In the genomic region with DNA sequence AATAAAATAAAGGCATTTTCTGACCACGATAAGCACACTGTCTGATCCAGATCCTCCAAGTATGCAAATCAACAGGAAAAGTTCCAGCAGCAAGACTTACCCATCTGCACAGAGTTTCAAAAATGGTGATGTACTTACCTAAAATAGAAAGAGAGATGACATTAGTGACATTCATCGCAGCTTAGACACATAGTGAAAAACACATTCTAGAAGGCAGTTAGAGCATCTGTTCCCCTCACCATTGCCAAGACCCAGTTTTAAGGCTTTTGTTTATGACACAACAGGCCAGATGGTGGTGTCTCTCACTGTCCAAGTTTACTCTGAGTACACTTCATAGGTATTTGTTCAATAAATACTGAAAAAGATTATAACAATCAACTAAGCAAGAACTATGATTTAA, we compare ENCODE assay signal across 13 cellular contexts.
A peak's percentile ranks its signal among the peaks of the same experiment; 100 is the strongest.
DNase-seq lines count a peak whose midpoint lies in the region; ATAC-seq and TF ChIP-seq lines count a peak whose summit lies in the region.
"Had no signal": no experiment of that assay in that cellular context is flagged by ENCODE, and none has a peak within 500 bp of the region (broad histone marks: within the 10 kb centered on the region; RNA-seq: fewer than 3 reads in every experiment).

No MANE protein-coding gene starts in this region.

- no peaks in the 10 kb centered on the region for H3K27me3 Mint-ChIP-seq in CD4-positive, alpha-beta T cell

- H3K4me3 ChIP-seq in choroid plexus epithelial cell (ENCODE audit: low read depth, low read length) (no peak overlapping the region), thyroid gland (replicated peaks in 1 of 3) (no peak overlapping the region)
- H3K4me3 ChIP-seq: lower lobe of right lung had no signal

- TF ChIP-seq CTCF in choroid plexus epithelial cell (conservative IDR thresholded peaks at IDR 0.05; ENCODE audit: low read depth, low read length) (peak; percentile 16), thyroid gland (IDR thresholded peaks at IDR 0.05) (no peak)
- no peak for TF ChIP-seq CTCF in CD4-positive, alpha-beta T cell (IDR thresholded peaks at IDR 0.05)

- CTCF ChIA-PET in CD4-positive, alpha-beta T cell (lab: Charles Lee): no interaction called here

- intact Hi-C loops in thyroid gland (cut with DNase I): no loop called here
- intact Hi-C loops in CD4-positive, alpha-beta T cell (cut with DNase I, micrococcal nuclease): no loop called here

- H3K4me1 Mint-ChIP-seq in CD4-positive, alpha-beta T cell (ENCODE audit: low read depth): no peaks in the 10 kb centered on the region

- DNase-seq in G401 (ENCODE audit: low spot score) (peak; percentile 72), choroid plexus epithelial cell (ENCODE audit: low read depth) (peak; percentile 58), SKM-1 treated with dmso at 0.1 percent for 144 hours (lab: John Stamatoyannopoulos, UW; ENCODE audit: unreplicated experiment) (no peak), thyroid gland (no peak)
- DNase-seq in stimulated activated CD4-positive, alpha-beta T cell treated with anti-CD3 and anti-CD28 coated beads, Interleukin-2, amount 100 ng/mL, for 24 hours: no peak
- DNase-seq in CD4-positive, alpha-beta T cell: no peak
- DNase-seq: effector CD4-positive, alpha-beta T cell; lower lobe of right lung; NCI-H1417 had no signal

- H3K9me3 Mint-ChIP-seq in CD4-positive, alpha-beta T cell: no peaks in the 10 kb centered on the region

- H3K4me1 ChIP-seq in thyroid gland: no peaks in the 10 kb centered on the region
- H3K4me1 ChIP-seq: lower lobe of right lung had no signal

- no peak overlapping the region for H3K27ac ChIP-seq in thyroid gland
- H3K27ac ChIP-seq in CD4-positive, alpha-beta T cell (ENCODE audit: low read depth, low read length): no peak overlapping the region
- H3K27ac ChIP-seq: C4-2B, lower lobe of right lung had no signal

- no peaks in the 10 kb centered on the region for H3K36me3 Mint-ChIP-seq in CD4-positive, alpha-beta T cell (ENCODE audit: low read depth)

- ATAC-seq in GM19463 (IDR thresholded peaks at IDR 0.05; ENCODE audit: unreplicated experiment): peak; percentile 69
- ATAC-seq in HG03175 (IDR thresholded peaks at IDR 0.05; ENCODE audit: unreplicated experiment): peak; percentile 61
- ATAC-seq in CD4-positive, alpha-beta T cell (ENCODE audit: poor library complexity): no peak
- ATAC-seq: lower lobe of right lung had no signal

- H3K27me3 ChIP-seq in thyroid gland: no peaks in the 10 kb centered on the region
- no peaks in the 10 kb centered on the region for H3K27me3 ChIP-seq in CD4-positive, alpha-beta T cell (ENCODE audit: control insufficient read depth, insufficient read depth, low read length)

- no peaks in the 10 kb centered on the region for H3K9me3 ChIP-seq in thyroid gland
- no peaks in the 10 kb centered on the region for H3K9me3 ChIP-seq in CD4-positive, alpha-beta T cell (ENCODE audit: control insufficient read depth, low read length)
- H3K9me3 ChIP-seq: lower lobe of right lung had no signal

- 81 to 84% methylated on average over 2 of the region's 2 CpGs for WGBS in thyroid gland, 2 donors

- in situ Hi-C loops in G401 (cut with HindIII; ENCODE audit: low sequenced_read_pairs): no loop called here

- POLR2A ChIA-PET in CD4-positive, alpha-beta T cell (lab: Charles Lee): no interaction called here

- TF ChIP-seq POLR2A in thyroid gland (IDR thresholded peaks at IDR 0.05): no peak

- no peak overlapping the region for H3K4me3 Mint-ChIP-seq in CD4-positive, alpha-beta T cell
- H3K4me3 Mint-ChIP-seq: activated T-helper 1 cell treated with anti-CD3 and anti-CD28 coated beads, Interleukin-12 subunit alpha, Interleukin-12 subunit beta, Interleukin-2, Interleukin-4 antibody, amounts not matched to agents 30 ng/mL and 10 ng/mL and 1 ng/mL, durations not matched to agents 14 hours and 24 hours and 36 hours had no signal

- no peak overlapping the region for H3K27ac Mint-ChIP-seq in CD4-positive, alpha-beta T cell
- H3K27ac Mint-ChIP-seq: activated T-helper 1 cell treated with anti-CD3 and anti-CD28 coated beads, Interleukin-12 subunit alpha, Interleukin-12 subunit beta, Interleukin-2, Interleukin-4 antibody, amounts not matched to agents 30 ng/mL and 10 ng/mL and 1 ng/mL, durations not matched to agents 14 hours and 24 hours and 36 hours had no signal

- no peaks in the 10 kb centered on the region for H3K36me3 ChIP-seq in thyroid gland
- H3K36me3 ChIP-seq: lower lobe of right lung had no signal

Comparison
In these comparisons a context has a peak if more than half of its experiments do, and no peak if none do; other contexts are left out.
1. DNase-seq: peak in G401 (single experiment) and choroid plexus epithelial cell (single experiment); none in SKM-1 treated with dmso at 0.1 percent for 144 hours (single experiment), thyroid gland (0 of 2), stimulated activated CD4-positive, alpha-beta T cell treated with anti-CD3 and anti-CD28 coated beads, Interleukin-2, amount 100 ng/mL, for 24 hours (0 of 2) and CD4-positive, alpha-beta T cell (0 of 10).